In the genomic region with DNA sequence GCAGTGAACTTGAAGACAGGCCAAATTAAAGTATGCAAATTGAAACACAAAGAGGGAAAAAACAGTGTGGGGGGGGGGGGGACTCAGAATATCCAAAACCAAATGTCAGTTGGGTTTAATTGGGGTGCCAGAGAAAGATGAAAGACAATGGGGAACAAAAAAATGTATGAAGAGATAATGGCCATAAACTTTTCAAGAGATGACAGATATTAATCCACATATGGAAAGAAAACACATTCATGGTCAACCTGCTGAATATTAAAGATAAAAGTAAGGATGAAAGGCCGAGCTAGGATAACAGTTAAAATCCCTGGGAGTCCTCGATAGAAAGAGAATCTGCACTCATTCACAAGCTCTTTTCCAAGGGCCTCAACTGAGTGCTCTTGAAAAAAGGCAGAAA, we compare ENCODE assay signal across 17 cellular contexts.
"Had no signal": no experiment of that assay in that cellular context is flagged by ENCODE, and none has a peak within 500 bp of the region (broad histone marks: within the 10 kb centered on the region; RNA-seq: fewer than 3 reads in every experiment).

No MANE protein-coding gene starts in this region.

- H3K4me3 Mint-ChIP-seq: activated B cell treated with CpG ODN at 0.5 μM for 24 hours; activated naive CD4-positive, alpha-beta T cell treated with anti-CD3 and anti-CD28 coated beads for 36 hours; neural crest cell had no signal

- H3K4me1 ChIP-seq: uterus had no signal

- H3K9me3 ChIP-seq: body of pancreas, sigmoid colon, uterus had no signal

- ATAC-seq: body of pancreas, foreskin keratinocyte had no signal

- H3K4me3 ChIP-seq: body of pancreas, sigmoid colon, SJCRH30, uterus had no signal

- H3K36me3 ChIP-seq: sigmoid colon, SJCRH30, uterus had no signal

- H3K27ac Mint-ChIP-seq: activated B cell treated with CpG ODN at 0.5 μM for 24 hours had no signal

- H3K27ac ChIP-seq: body of pancreas, foreskin keratinocyte, sigmoid colon, SJCRH30, uterus had no signal

- DNase-seq: activated B cell treated with CpG ODN at 0.5 μM for 24 hours; activated CD4-positive, alpha-beta T cell treated with anti-CD3 and anti-CD28 coated beads, Interleukin-2, amount 50 U/mL, for 1 hour; activated naive CD4-positive, alpha-beta T cell treated with anti-CD3 and anti-CD28 coated beads for 36 hours; amniotic stem cell; body of pancreas; caudate nucleus; cortex of kidney; effector CD4-positive, alpha-beta T cell; foreskin keratinocyte; glutamatergic neuron; mesendoderm; sigmoid colon; SJCRH30; stimulated activated CD4-positive, alpha-beta T cell treated with anti-CD3 and anti-CD28 coated beads, Interleukin-1b, Interleukin-23, amount 100 ng/mL, for 48 hours; T-helper 2 cell; uterus had no signal

- H3K27me3 ChIP-seq: body of pancreas, foreskin keratinocyte, sigmoid colon, SJCRH30, uterus had no signal
